ENCODE assay signal across 21 cellular contexts in genomic region chr4:171007618-171008390, GRCh38.
DNase-seq lines count a peak whose midpoint lies in the region; ATAC-seq and TF ChIP-seq lines count a peak whose summit lies in the region.
"Had no signal": no experiment of that assay in that cellular context is flagged by ENCODE, and none has a peak within 500 bp of the region (broad histone marks: within the 10 kb centered on the region; RNA-seq: fewer than 3 reads in every experiment).

No MANE protein-coding gene starts in this region.

- no peak overlapping the region for H3K4me3 ChIP-seq in mucosa of descending colon
- H3K4me3 ChIP-seq: PC-9 had no signal

- intact Hi-C loops in mucosa of descending colon (cut with DNase I, micrococcal nuclease) = no loop called here

- ATAC-seq in HG03103 (IDR thresholded peaks at IDR 0.05; ENCODE audit: low read depth, unreplicated experiment) (peak; percentile 47), HG03108 (IDR thresholded peaks at IDR 0.05; ENCODE audit: unreplicated experiment) (no peak), mucosa of descending colon (no peak)
- ATAC-seq: SK-N-SH treated with all-trans-retinoic acid at 6 μM for 48 hours had no signal

- no peaks in the 10 kb centered on the region for H3K36me3 ChIP-seq in mucosa of descending colon (ENCODE audit: low read depth)

- TF ChIP-seq CTCF in mucosa of descending colon (IDR thresholded peaks at IDR 0.05) = no peak

- DNase-seq in NOMO-1 treated with DMSO at 0.1 percent for 48 hours (lab: John Stamatoyannopoulos, UW; ENCODE audit: unreplicated experiment) (peak; percentile 3), NOMO-1 treated with dmso at 0.1 percent for 144 hours (lab: John Stamatoyannopoulos, UW; ENCODE audit: unreplicated experiment) (no peak), MV-4-11 (lab: John Stamatoyannopoulos, UW) (peak; percentile 54), iPS-NIHi7 (ENCODE audit: extremely low spot score) (peak; percentile 18), putamen (ENCODE audit: low spot score) (no peak), mucosa of descending colon (no peak)
- DNase-seq: 8988T; Caco-2; CD4-positive, CD25-positive, alpha-beta regulatory T cell; DMS153; GDM1; IMR-90; NCI-H1105 treated with DMSO at 0.1 percent for 48 hours; NCI-H1694; NCI-H510A; NCI-H748 treated with DMSO at 0.1 percent for 48 hours; PC-9; SIG-M5 had no signal

- H3K9me3 ChIP-seq in mucosa of descending colon = peaks cover 4% of the 10 kb centered on the region
- H3K9me3 ChIP-seq: Caco-2 had no signal

- no peaks in the 10 kb centered on the region for H3K4me1 ChIP-seq in mucosa of descending colon (ENCODE audit: low read depth)
- H3K4me1 ChIP-seq: Caco-2 had no signal

Comparison
In these comparisons a context has a peak if more than half of its experiments do, and no peak if none do; other contexts are left out.
1. DNase-seq: peak in NOMO-1 treated with DMSO at 0.1 percent for 48 hours (single experiment), MV-4-11 (single experiment) and iPS-NIHi7 (single experiment); none in NOMO-1 treated with dmso at 0.1 percent for 144 hours (single experiment), putamen (single experiment) and mucosa of descending colon (0 of 3).